Comparison of ENCODE assay signal across 19 cellular contexts in the genomic region with DNA sequence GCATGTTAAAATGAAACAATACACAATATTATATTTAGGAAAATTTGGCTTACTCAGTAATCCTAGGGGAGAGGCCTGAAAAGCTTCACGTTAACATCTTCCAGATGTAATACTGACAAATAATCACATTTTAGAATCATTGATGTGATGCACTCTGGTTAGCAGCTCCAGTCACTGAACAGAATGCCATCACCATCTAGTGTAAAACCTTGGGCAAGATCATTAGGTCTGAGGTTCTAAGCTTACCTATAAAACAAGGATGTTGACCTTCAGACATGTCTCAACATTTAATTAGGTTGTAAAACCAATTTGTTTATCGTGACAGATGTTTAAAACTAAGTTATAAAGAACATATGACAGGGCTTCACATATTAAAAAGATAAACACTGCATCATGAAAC.
DNase-seq lines count a peak whose midpoint lies in the region; ATAC-seq and TF ChIP-seq lines count a peak whose summit lies in the region.
"Had no signal": no experiment of that assay in that cellular context is flagged by ENCODE, and none has a peak within 500 bp of the region (broad histone marks: within the 10 kb centered on the region; RNA-seq: fewer than 3 reads in every experiment).

No MANE protein-coding gene starts in this region.

- H2AFZ ChIP-seq in GM23248 = no peak overlapping the region

- DNase-seq in GM23248 (peak; percentile 9), adipocyte (ENCODE audit: low read depth) (peak; percentile 26), fibroblast of the conjunctiva (ENCODE audit: low read depth) (peak; percentile 3), OCI-M1 (lab: John Stamatoyannopoulos, UW) (no peak)
- no peak for DNase-seq in activated CD4-positive, alpha-beta T cell treated with anti-CD3 and anti-CD28 coated beads, Interleukin-2, amount 50 U/mL, for 48 hours
- DNase-seq: BE2C, DMS79, H9, IMR-90, NCI-H1694, NCI-H2081, NCI-H2171, NCI-H524 treated with DMSO at 0.1 percent for 48 hours had no signal

- H3K79me2 ChIP-seq in GM23248 (ENCODE audit: insufficient read depth) = no peaks in the 10 kb centered on the region

- H3K9me2 ChIP-seq in GM23248 (ENCODE audit: insufficient read depth) = no peaks in the 10 kb centered on the region

- ATAC-seq in HG03520 (IDR thresholded peaks at IDR 0.05; ENCODE audit: unreplicated experiment) (no peak), GM21619 (IDR thresholded peaks at IDR 0.05; ENCODE audit: unreplicated experiment) (no peak)
- ATAC-seq: Right ventricle myocardium inferior had no signal

- H3K9me3 ChIP-seq in GM23248 (ENCODE audit: low read depth) (no peaks in the 10 kb centered on the region), adipocyte (ENCODE audit: control insufficient read depth, low read length) (no peaks in the 10 kb centered on the region)
- H3K9me3 ChIP-seq: BE2C, SJSA1 had no signal

- no peaks in the 10 kb centered on the region for H3K27me3 ChIP-seq in GM23248 (replicated peaks; ENCODE audit: insufficient read depth)
- H3K27me3 ChIP-seq in adipocyte (replicated peaks; ENCODE audit: control insufficient read depth, insufficient read depth, low read length) = no peaks in the 10 kb centered on the region
- H3K27me3 ChIP-seq: BE2C, SJSA1 had no signal

- peak overlapping the region; percentile 24 for H3K27ac ChIP-seq in 22Rv1
- H3K27ac ChIP-seq in GM23248 = no peak overlapping the region
- H3K27ac ChIP-seq: KMS-11, SJSA1 had no signal

- H3K4me2 ChIP-seq in GM23248 (ENCODE audit: unreplicated experiment) = no peak overlapping the region
- H3K4me2 ChIP-seq: KMS-11 had no signal

- TF ChIP-seq CTCF in 22Rv1 (IDR thresholded peaks at IDR 0.05) = peak; percentile 18

- H3K9ac ChIP-seq in GM23248 = no peak overlapping the region
- H3K9ac ChIP-seq in adipocyte (ENCODE audit: low read length) = no peak overlapping the region
- H3K9ac ChIP-seq: KMS-11 had no signal

- H3F3A ChIP-seq in GM23248 (ENCODE audit: insufficient read depth) = no peaks in the 10 kb centered on the region

- H3K4me3 ChIP-seq in GM23248 = no peak overlapping the region
- no peak overlapping the region for H3K4me3 ChIP-seq in adipocyte (ENCODE audit: low read length)
- H3K4me3 ChIP-seq: SJSA1 had no signal

- H3K4me1 ChIP-seq in GM23248 (ENCODE audit: insufficient read depth) (no peaks in the 10 kb centered on the region), adipocyte (ENCODE audit: control insufficient read depth, insufficient read depth, low read length) (no peaks in the 10 kb centered on the region)
- H3K4me1 ChIP-seq: BE2C, SJSA1 had no signal

- in situ Hi-C loops in GM23248 (cut with MboI) = no loop called here

- no peaks in the 10 kb centered on the region for H4K20me1 ChIP-seq in GM23248 (ENCODE audit: insufficient read depth)

- no peaks in the 10 kb centered on the region for H3K36me3 ChIP-seq in GM23248 (ENCODE audit: low read depth)
- no peaks in the 10 kb centered on the region for H3K36me3 ChIP-seq in adipocyte (ENCODE audit: control insufficient read depth, insufficient read depth, low read length, severe bottlenecking)
- H3K36me3 ChIP-seq: BE2C, SJSA1 had no signal

- 4 to 6% methylated on average over 2 of the region's 2 CpGs for WGBS in GM23248 (ENCODE audit: low coverage in 1 of 2, low lambda C conversion rate in 2 of 2, missing lambda C conversion rate in 2 of 2), 2 experiments

Comparison
In these comparisons a context has a peak if more than half of its experiments do, and no peak if none do; other contexts are left out.
1. DNase-seq: peak in GM23248 (single experiment), adipocyte (single experiment) and fibroblast of the conjunctiva (single experiment); none in activated CD4-positive, alpha-beta T cell treated with anti-CD3 and anti-CD28 coated beads, Interleukin-2, amount 50 U/mL, for 48 hours (0 of 2) and OCI-M1 (single experiment).